In the genomic region with DNA sequence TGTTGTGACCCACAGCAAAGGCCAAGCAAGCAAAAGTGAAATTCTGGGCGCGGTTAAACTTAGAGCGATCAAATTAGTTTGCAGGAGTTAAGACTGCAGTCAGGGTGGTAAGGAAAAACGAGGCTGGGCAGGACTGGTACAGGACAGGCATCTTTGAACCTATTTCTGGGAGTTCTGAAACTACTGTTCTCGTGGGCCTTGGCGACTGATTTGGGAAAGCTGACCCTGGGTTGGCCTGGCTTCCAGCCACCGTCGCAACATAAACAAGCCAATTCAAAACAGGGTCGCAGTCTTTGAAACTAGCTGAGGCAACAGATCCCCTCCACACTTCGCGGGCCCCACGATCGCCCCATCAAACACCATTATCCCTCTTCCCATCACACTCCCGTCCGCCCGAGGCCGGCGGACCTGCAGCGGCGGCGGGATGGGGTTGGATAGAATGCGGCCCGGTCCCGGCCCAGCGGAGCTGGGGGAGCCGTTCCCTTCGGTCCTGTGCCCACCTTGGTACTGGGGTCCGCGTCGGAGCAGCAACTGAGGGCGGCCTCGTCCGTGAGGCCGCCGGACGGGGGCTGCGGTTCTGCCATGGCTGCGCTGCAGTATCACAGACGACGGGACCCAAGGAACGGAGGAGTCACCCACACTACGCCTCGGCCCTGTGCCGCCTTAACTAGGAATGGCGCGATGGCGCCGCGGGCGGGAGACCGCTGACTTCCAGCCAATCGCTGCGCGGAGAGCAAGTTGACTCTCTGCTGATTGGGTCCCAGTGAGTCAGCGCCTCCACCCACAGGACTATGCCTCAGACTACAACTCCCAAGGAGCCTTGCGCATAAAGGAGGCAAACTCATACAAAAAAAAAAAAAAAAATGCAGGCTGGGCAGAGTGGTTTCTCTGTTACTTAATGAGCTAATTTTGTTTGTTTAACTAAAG, we compare ENCODE assay signal across 8 cellular contexts. TPM values are rescaled to one million over a fixed set of nuclear protein-coding genes. Genes with fewer than 3 reads are reported as not detected.
DNase-seq lines count a peak whose midpoint lies in the region; ATAC-seq, FAIRE-seq and TF ChIP-seq lines count a peak whose summit lies in the region.

A gene (minus strand): TSS at position 675 of the 927 bp plus-strand sequence. CDS start 91 bp downstream, at position 584.

- peak within 1 kb of the TSS; percentile 90 for H3K27ac Mint-ChIP-seq in chondrocyte (ENCODE audit: unreplicated experiment)

- peaks cover 46% of the 10 kb centered on the region for H3K79me2 ChIP-seq in keratinocyte (ENCODE audit: control insufficient read depth, insufficient read depth, low read length)

- no peaks in the 10 kb centered on the region for H3K9me3 ChIP-seq in keratinocyte (ENCODE audit: control insufficient read depth, low read depth, low read length)

- peaks cover 9% of the 10 kb centered on the region for H3K9me3 Mint-ChIP-seq in chondrocyte (ENCODE audit: low read depth)

- H3K4me3 Mint-ChIP-seq in chondrocyte (ENCODE audit: unreplicated experiment), result peak within 1 kb of the TSS; percentile 83

- FAIRE-seq in keratinocyte (lab: Jason Lieb, UNC), result peak; percentile 92

- no peaks in the 10 kb centered on the region for H3K9me1 ChIP-seq in keratinocyte (ENCODE audit: control insufficient read depth, extremely low read depth, insufficient read depth, low read length)

- H3K27me3 ChIP-seq in keratinocyte (ENCODE audit: control insufficient read depth, extremely low read depth, insufficient read depth, low read length), result no peaks in the 10 kb centered on the region

- H3K4me1 ChIP-seq in keratinocyte (ENCODE audit: control insufficient read depth, extremely low read depth, insufficient read depth, low read length), result no peaks in the 10 kb centered on the region

- TF ChIP-seq CTCF in chondrocyte (IDR thresholded peaks at IDR 0.05) (peak; percentile 28), keratinocyte (optimal IDR thresholded peaks at IDR 0.05 in 1 of 3, IDR thresholded peaks at IDR 0.05 in 1 of 3, conservative IDR thresholded peaks at IDR 0.05 in 1 of 3; ENCODE audit: extremely low read depth in 1 of 3, insufficient read depth in 2 of 3, low read length in 3 of 3) (no peak)

- DNase-seq in AML-193 (lab: John Stamatoyannopoulos, UW) (peak; percentile 99), NCI-H510A treated with DMSO at 0.1 percent for 48 hours (lab: John Stamatoyannopoulos, UW) (peak; percentile 98), chondrocyte (ENCODE audit: low spot score) (peak; percentile 99), keratinocyte (ENCODE audit: low read depth, low spot score) (peak; percentile 95)
- DNase-seq in activated CD4-positive, alpha-beta T cell treated with anti-CD3 and anti-CD28 coated beads for 24 hours (ENCODE audit: low read depth in 2 of 2), result peak; percentile 88 to 92
- DNase-seq in stimulated activated CD4-positive, alpha-beta T cell treated with anti-CD3 and anti-CD28 coated beads, Interleukin-15, amount 100 ng/mL, for 1 hour (ENCODE audit: low read depth in 1 of 2, low spot score in 1 of 2), result peak; percentile 88 to 91

- peaks cover 9% of the 10 kb centered on the region for H3K27me3 Mint-ChIP-seq in chondrocyte (ENCODE audit: low read depth)

- peaks cover 8% of the 10 kb centered on the region for H3K36me3 Mint-ChIP-seq in chondrocyte (ENCODE audit: low read depth)

- peaks cover 2 to 3% of the 10 kb centered on the region in 2 experiments for H3K36me3 ChIP-seq in keratinocyte (ENCODE audit: control insufficient read depth in 2 of 2, extremely low read depth in 1 of 2, insufficient read depth in 2 of 2, low read length in 2 of 2)

- peak within 1 kb of the TSS; percentile 69 to 90 (median 76) for H3K4me3 ChIP-seq in keratinocyte (ENCODE audit: control insufficient read depth in 2 of 3, extremely low read depth in 1 of 3, insufficient read depth in 2 of 3, low read depth in 1 of 3, low read length in 3 of 3)

- H3K27ac ChIP-seq in keratinocyte (ENCODE audit: control insufficient read depth, insufficient read depth, low read length), result peak within 1 kb of the TSS; percentile 92

- peaks cover 20% of the 10 kb centered on the region for H3K4me1 Mint-ChIP-seq in chondrocyte (ENCODE audit: low read depth)

- TF ChIP-seq POLR2A in GM19193 (IDR thresholded peaks at IDR 0.05; ENCODE audit: extremely low read depth, insufficient read depth, insufficient read length), result peak; percentile 86

- dilution Hi-C loops in keratinocyte (cut with MboI; ENCODE audit: extremely low pct_ligation_motif_present, low sequenced_read_pairs), result no loop called here

- H4K20me1 ChIP-seq in keratinocyte (ENCODE audit: control insufficient read depth, extremely low read depth, insufficient read depth, low read length), result peaks cover 3% of the 10 kb centered on the region

- peak; percentile 99 for ATAC-seq in HG03439 (IDR thresholded peaks at IDR 0.05; ENCODE audit: unreplicated experiment)

- peak within 1 kb of the TSS; percentile 74 for H2AFZ ChIP-seq in keratinocyte (ENCODE audit: control insufficient read depth, low read length)

- H3K4me2 ChIP-seq in keratinocyte (ENCODE audit: control insufficient read depth, extremely low read depth, insufficient read depth, low read depth, low read length), result peak within 1 kb of the TSS; percentile 70

- H3K9ac ChIP-seq in keratinocyte (ENCODE audit: control insufficient read depth, extremely low read depth, insufficient read depth, low read length), result peak within 1 kb of the TSS; percentile 91

RNA-seq across cellular contexts. Expression of the gene that starts here (rescaled TPM):
- total RNA-seq in chondrocyte, result 71.0 to 77.7 TPM (median 76.1 TPM) in 3 replicates
- polyA plus RNA-seq in keratinocyte, result 201 to 301 TPM (median 210 TPM) in 3 replicates
- polyA plus RNA-seq in keratinocyte (2011; ENCODE audit: low read depth), result 50.6 TPM
- polyA plus RNA-seq in keratinocyte (2011; cell fraction: cytosol; rRNA removed), result 200 and 342 TPM in 2 replicates
- polyA plus RNA-seq in keratinocyte (2011; cell fraction: nucleus; rRNA removed), result 92.1 and 104 TPM in 2 replicates
- polyA plus RNA-seq in keratinocyte (2012; ENCODE audit: low replicate concordance), result 116 and 221 TPM in 2 replicates
- polyA minus RNA-seq in keratinocyte, result 19.5 to 116 TPM (median 83.1 TPM) in 3 replicates
- 143 TPM for polyA minus RNA-seq in keratinocyte (2011; cell fraction: cytosol; rRNA and poly(A)+ RNA removed)
- polyA minus RNA-seq in keratinocyte (2011; cell fraction: nucleus; rRNA and poly(A)+ RNA removed), result 32.5 and 60.0 TPM in 2 replicates

Comparison
In these comparisons a context has a peak if more than half of its experiments do, and no peak if none do; other contexts are left out.
1. Peak in every context shown above with its lines: DNase-seq, ATAC-seq, H3K4me3 ChIP-seq and H3K27ac ChIP-seq.